In genomic region chr3:481680-482079, GRCh38 we compare ENCODE assay signal across 10 cellular contexts.
DNase-seq lines count a peak whose midpoint lies in the region; ATAC-seq, FAIRE-seq and TF ChIP-seq lines count a peak whose summit lies in the region.
"Had no signal": no experiment of that assay in that cellular context is flagged by ENCODE, and none has a peak within 500 bp of the region (broad histone marks: within the 10 kb centered on the region; RNA-seq: fewer than 3 reads in every experiment).

No MANE protein-coding gene starts in this region.

- BruUV-seq in Calu3 (replicated peaks; lab: Mats Ljungman, UMichigan), result no TSS peak

- H3K27me3 ChIP-seq in right atrium auricular region (no peaks in the 10 kb centered on the region), pancreas (no peaks in the 10 kb centered on the region)

- no peak overlapping the region for H3K4me3 ChIP-seq in LNCaP clone FGC (ENCODE audit: low read depth, low read length)
- H3K4me3 ChIP-seq in fibroblast of pulmonary artery (replicated peaks; ENCODE audit: low read depth, low read length), result no peak overlapping the region
- no peak overlapping the region for H3K4me3 ChIP-seq in right atrium auricular region
- H3K4me3 ChIP-seq in pancreas, result no peak overlapping the region

- intact Hi-C loops in Calu3 (cut with micrococcal nuclease; ENCODE audit: unreplicated experiment) (loop anchor here (5.0 to 10.0 kb wide), 2 partner anchors 151 to 363 kb away; no protein-coding TSS in a partner anchor), pancreas (cut with DNase I) (no loop called here)

- H3K9me3 ChIP-seq in right atrium auricular region (peaks cover 0 to 12% of the 10 kb centered on the region in 2 donors), pancreas (no peaks in the 10 kb centered on the region)

- H3K27ac ChIP-seq in right atrium auricular region, result no peak overlapping the region
- H3K27ac ChIP-seq in pancreas, result no peak overlapping the region

- H3K27me3 Mint-ChIP-seq in Calu3 (ENCODE audit: unreplicated experiment), result no peaks in the 10 kb centered on the region
- H3K27me3 Mint-ChIP-seq in naive thymus-derived CD8-positive, alpha-beta T cell, result no peaks in the 10 kb centered on the region

- peak; percentile 6 for DNase-seq in Calu3
- no peak for DNase-seq in LNCaP clone FGC (ENCODE audit: low read depth)
- no peak for DNase-seq in fibroblast of pulmonary artery (ENCODE audit: low read depth)
- DNase-seq in naive thymus-derived CD8-positive, alpha-beta T cell, result no peak
- DNase-seq in right atrium auricular region (ENCODE audit: low spot score), result no peak
- no peak for DNase-seq in pancreas
- DNase-seq: activated T-cell treated with anti-CD3 and anti-CD28 coated beads, Interleukin-2, amount 50 U/mL, for 1 hour had no signal

- peaks cover 4% of the 10 kb centered on the region for H3K9me3 Mint-ChIP-seq in Calu3 (ENCODE audit: low read depth, unreplicated experiment)
- H3K9me3 Mint-ChIP-seq in naive thymus-derived CD8-positive, alpha-beta T cell, result peaks cover 0 to 34% (median 13%) of the 10 kb centered on the region in 9 donors

- peak; percentile 33 for TF ChIP-seq CTCF in Calu3 (IDR thresholded peaks at IDR 0.05; ENCODE audit: unreplicated experiment)
- peak; percentile 44 for TF ChIP-seq CTCF in LNCaP clone FGC (IDR thresholded peaks at IDR 0.05; ENCODE audit: control insufficient read depth, extremely low read depth, insufficient read depth)
- TF ChIP-seq CTCF in fibroblast of pulmonary artery (IDR thresholded peaks at IDR 0.05; ENCODE audit: low read length, missing control alignments), result peak; percentile 4
- TF ChIP-seq CTCF in right atrium auricular region (IDR thresholded peaks at IDR 0.05), result peak in 1 of 2 donors; percentile 32
- TF ChIP-seq CTCF in pancreas (IDR thresholded peaks at IDR 0.05), result no peak

- POLR2A ChIA-PET in naive thymus-derived CD8-positive, alpha-beta T cell (lab: Charles Lee), result no interaction called here

- H3K27ac Mint-ChIP-seq in Calu3 (ENCODE audit: unreplicated experiment), result no peak overlapping the region
- H3K27ac Mint-ChIP-seq in naive thymus-derived CD8-positive, alpha-beta T cell, result no peak overlapping the region

- H3K4me3 Mint-ChIP-seq in Calu3 (ENCODE audit: low read depth, unreplicated experiment), result no peak overlapping the region
- H3K4me3 Mint-ChIP-seq in naive thymus-derived CD8-positive, alpha-beta T cell, result no peak overlapping the region

- H3K36me3 Mint-ChIP-seq in Calu3 (ENCODE audit: insufficient read depth, unreplicated experiment), result no peaks in the 10 kb centered on the region
- peaks cover 0 to 6% (median 0%) of the 10 kb centered on the region in 3 donors for H3K36me3 Mint-ChIP-seq in naive thymus-derived CD8-positive, alpha-beta T cell

- H3K36me3 ChIP-seq in right atrium auricular region (no peaks in the 10 kb centered on the region), pancreas (no peaks in the 10 kb centered on the region)

- FAIRE-seq in pancreas (lab: Jason Lieb, UNC), result no peak
- FAIRE-seq: RCC 7860 had no signal

- H3K4me1 ChIP-seq in right atrium auricular region (no peaks in the 10 kb centered on the region), pancreas (no peaks in the 10 kb centered on the region)

- ATAC-seq in GM18870 (IDR thresholded peaks at IDR 0.05; ENCODE audit: unreplicated experiment) (peak; percentile 58), GM21447 (IDR thresholded peaks at IDR 0.05; ENCODE audit: unreplicated experiment) (no peak), pancreas (no peak)
- no peak for ATAC-seq in naive thymus-derived CD8-positive, alpha-beta T cell

- WGBS in pancreas, 2 donors, result 12% methylated on average over 3 of the region's 3 CpGs

- H3K4me1 Mint-ChIP-seq in Calu3 (ENCODE audit: low read depth, unreplicated experiment), result no peaks in the 10 kb centered on the region
- H3K4me1 Mint-ChIP-seq in naive thymus-derived CD8-positive, alpha-beta T cell, result no peaks in the 10 kb centered on the region

- CTCF ChIA-PET in Calu3 (lab: Charles Lee), result no interaction called here

Comparison
In these comparisons a context has a peak if more than half of its experiments do, and no peak if none do; other contexts are left out.
1. CTCF ChIP-seq: peak in Calu3 (single experiment), LNCaP clone FGC (single experiment) and fibroblast of pulmonary artery (single experiment); none in pancreas (0 of 4).